ENCODE assay signal across 1 cellular context in genomic region chr16:8855051-8855786, GRCh38.
TF ChIP-seq lines count a peak whose summit lies in the region.

No MANE protein-coding gene starts in this region.

TF ChIP-seq in HepG2, 621 proteins besides CTCF, POLR2A, EP300 and RAD21 (continued from another document and continues in another):
- TF ChIP-seq ZNF574 (CRISPR knock-in tag; IDR thresholded peaks at IDR 0.05) (0 out of 2 replicates have a peak, but pooled peaks have one; percentile 13), MIER3 (CRISPR knock-in tag; IDR thresholded peaks at IDR 0.05; ENCODE audit: borderline replicate concordance) (no peak), PAX8 (CRISPR knock-in tag; IDR thresholded peaks at IDR 0.05; ENCODE audit: borderline replicate concordance) (no peak), ZNF3 (CRISPR knock-in tag; IDR thresholded peaks at IDR 0.05) (no peak), NRL (CRISPR knock-in tag; IDR thresholded peaks at IDR 0.05; ENCODE audit: borderline replicate concordance) (no peak), ZNF282 (IDR thresholded peaks at IDR 0.05; ENCODE audit: partially characterized antibody) (no peak), LCORL (IDR thresholded peaks at IDR 0.05) (no peak), LCORL (CRISPR knock-in tag; IDR thresholded peaks at IDR 0.05) (no peak), ZNF441 (CRISPR knock-in tag; IDR thresholded peaks at IDR 0.05; ENCODE audit: borderline replicate concordance) (no peak), ATF3 (CRISPR knock-in tag; IDR thresholded peaks at IDR 0.05) (no peak), BCL6 (CRISPR knock-in tag; IDR thresholded peaks at IDR 0.05) (no peak), STAG1 (CRISPR knock-in tag; IDR thresholded peaks at IDR 0.05) (peak; percentile 50), ZNF343 (CRISPR knock-in tag; IDR thresholded peaks at IDR 0.05) (no peak), MTA1 (CRISPR knock-in tag; IDR thresholded peaks at IDR 0.05; ENCODE audit: borderline replicate concordance) (0 out of 2 replicates have a peak, but pooled peaks have one; percentile 56), SOX6 (IDR thresholded peaks at IDR 0.05) (no peak), SOX6 (CRISPR knock-in tag; IDR thresholded peaks at IDR 0.05) (no peak), ZNF773 (CRISPR knock-in tag; IDR thresholded peaks at IDR 0.05; ENCODE audit: borderline replicate concordance) (no peak), ZNF878 (CRISPR knock-in tag; IDR thresholded peaks at IDR 0.05) (no peak), ASH2L (IDR thresholded peaks at IDR 0.05; ENCODE audit: insufficient read length, low read depth, low read length) (no peak), HNRNPL (IDR thresholded peaks at IDR 0.05; ENCODE audit: low read depth, low read length) (no peak), ZNF572 (CRISPR knock-in tag; IDR thresholded peaks at IDR 0.05) (no peak), ZNF431 (CRISPR knock-in tag; IDR thresholded peaks at IDR 0.05; ENCODE audit: borderline replicate concordance, low read depth) (peak; percentile 68; the same call in 1 of the 2 replicates), ZMYM3 (CRISPR knock-in tag; IDR thresholded peaks at IDR 0.05) (peak; percentile 60; the same call in 1 of the 2 replicates), ZNF275 (CRISPR knock-in tag; IDR thresholded peaks at IDR 0.05; ENCODE audit: borderline replicate concordance) (no peak), ZNF746 (CRISPR knock-in tag; IDR thresholded peaks at IDR 0.05) (no peak), ZNF446 (CRISPR knock-in tag; IDR thresholded peaks at IDR 0.05) (no peak), ZMYM2 (CRISPR knock-in tag; IDR thresholded peaks at IDR 0.05) (peak; percentile 58; the same call in 1 of the 2 replicates), PCBP1 (IDR thresholded peaks at IDR 0.05; ENCODE audit: borderline replicate concordance, low read depth, low read length) (no peak), ZNF138 (CRISPR knock-in tag; IDR thresholded peaks at IDR 0.05; ENCODE audit: low read depth) (no peak), ZNF180 (CRISPR knock-in tag; IDR thresholded peaks at IDR 0.05; ENCODE audit: borderline replicate concordance, low read depth) (no peak), KDM3A (CRISPR knock-in tag; IDR thresholded peaks at IDR 0.05; ENCODE audit: low read depth) (no peak), MAFK (conservative IDR thresholded peaks at IDR 0.05 in 1 of 2, IDR thresholded peaks at IDR 0.05 in 1 of 2; ENCODE audit: low read length in 2 of 2) (no peak), CEBPG (CRISPR knock-in tag; IDR thresholded peaks at IDR 0.05) (no peak), PLSCR1 (CRISPR knock-in tag; IDR thresholded peaks at IDR 0.05; ENCODE audit: borderline replicate concordance) (peak; percentile 74; the same call in 1 of the 2 replicates), TRAFD1 (CRISPR knock-in tag; IDR thresholded peaks at IDR 0.05; ENCODE audit: borderline replicate concordance) (no peak), ZNF687 (CRISPR knock-in tag; IDR thresholded peaks at IDR 0.05) (peak; percentile 41), BRCA1 (CRISPR knock-in tag; IDR thresholded peaks at IDR 0.05) (no peak), REL (CRISPR knock-in tag; conservative IDR thresholded peaks at IDR 0.05) (no peak), TFDP2 (CRISPR knock-in tag; IDR thresholded peaks at IDR 0.05) (no peak), ZNF670 (CRISPR knock-in tag; IDR thresholded peaks at IDR 0.05; ENCODE audit: borderline replicate concordance) (no peak), MAX (IDR thresholded peaks at IDR 0.05) (no peak), ZHX1 (CRISPR knock-in tag; IDR thresholded peaks at IDR 0.05; ENCODE audit: low read depth) (no peak), TARDBP (CRISPR knock-in tag; IDR thresholded peaks at IDR 0.05) (0 out of 2 replicates have a peak, but pooled peaks have one; percentile 66), FOXK1 (CRISPR knock-in tag; IDR thresholded peaks at IDR 0.05; ENCODE audit: borderline replicate concordance, low read depth) (no peak), THAP8 (CRISPR knock-in tag; IDR thresholded peaks at IDR 0.05; ENCODE audit: borderline replicate concordance) (no peak), ZNF44 (CRISPR knock-in tag; IDR thresholded peaks at IDR 0.05) (no peak), ZNF605 (CRISPR knock-in tag; IDR thresholded peaks at IDR 0.05) (no peak), CENPT (CRISPR knock-in tag; IDR thresholded peaks at IDR 0.05; ENCODE audit: low read depth) (no peak), ZNF337 (CRISPR knock-in tag; IDR thresholded peaks at IDR 0.05; ENCODE audit: borderline replicate concordance, low read depth) (no peak), ZNF484 (CRISPR knock-in tag; IDR thresholded peaks at IDR 0.05; ENCODE audit: borderline replicate concordance, low read depth) (no peak), GPBP1L1 (CRISPR knock-in tag; IDR thresholded peaks at IDR 0.05) (0 out of 2 replicates have a peak, but pooled peaks have one; percentile 94), NONO (IDR thresholded peaks at IDR 0.05) (no peak), NONO (CRISPR knock-in tag; conservative IDR thresholded peaks at IDR 0.05) (peak; percentile 59; the same call in 1 of the 2 replicates), MEIS1 (CRISPR knock-in tag; IDR thresholded peaks at IDR 0.05; ENCODE audit: borderline replicate concordance) (no peak)
